9 cellular contexts compared by ENCODE assay signal in the genomic region with DNA sequence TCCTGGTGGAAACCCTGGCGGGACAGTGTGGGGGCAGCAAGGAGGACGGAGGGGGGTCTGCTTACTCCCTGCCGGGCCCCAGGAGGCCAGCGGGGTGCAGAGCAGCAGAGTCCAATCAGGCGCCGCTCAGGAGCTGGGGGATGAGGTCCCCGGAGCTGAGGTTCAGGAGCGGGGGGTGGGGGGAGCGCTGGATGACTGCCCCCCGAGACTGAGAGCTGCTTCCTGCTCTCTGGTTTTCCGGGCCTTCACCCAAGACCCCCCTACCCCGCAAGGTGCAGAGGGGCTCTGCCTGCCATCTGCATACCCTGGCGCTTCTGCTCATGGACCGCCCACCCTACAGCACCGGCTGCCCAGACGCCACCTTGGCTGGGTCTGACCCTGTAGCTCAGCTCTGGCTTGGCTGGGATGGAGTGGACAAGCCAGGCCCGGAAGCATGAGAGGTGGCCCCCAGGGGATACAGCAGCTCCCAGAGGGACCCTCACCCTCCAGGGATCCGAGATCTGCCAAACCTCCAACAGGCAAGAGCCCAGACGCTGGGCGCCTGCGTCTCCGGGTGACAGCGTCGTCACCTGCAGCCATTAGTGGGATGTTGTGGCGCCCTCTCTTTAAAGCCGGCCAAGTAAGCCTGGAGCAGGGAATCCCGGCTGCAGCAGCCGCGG. TPM values are rescaled to one million over a fixed set of nuclear protein-coding genes. Genes with fewer than 3 reads are reported as not detected.
DNase-seq lines count a peak whose midpoint lies in the region; ATAC-seq, FAIRE-seq and TF ChIP-seq lines count a peak whose summit lies in the region.
"Had no signal": no experiment of that assay in that cellular context is flagged by ENCODE, and none has a peak within 500 bp of the region (broad histone marks: within the 10 kb centered on the region; RNA-seq: fewer than 3 reads in every experiment).

No MANE protein-coding gene starts in this region.

- no peak for FAIRE-seq in bronchial epithelial cell (lab: Jason Lieb, UNC)
- no peak for FAIRE-seq in urothelium cell line (lab: Jason Lieb, UNC)

- peak overlapping the region; percentile 29 for H3K4me3 ChIP-seq in bronchial epithelial cell (ENCODE audit: low read depth, low read length)

- ATAC-seq in memory B cell (ENCODE audit: low read depth) (no peak), GM18870 (IDR thresholded peaks at IDR 0.05; ENCODE audit: unreplicated experiment) (no peak)

- peaks cover 8% of the 10 kb centered on the region for H3K27me3 ChIP-seq in bronchial epithelial cell (ENCODE audit: control insufficient read depth, insufficient read depth, low read length)

- H3K9me3 Mint-ChIP-seq in memory B cell = no peaks in the 10 kb centered on the region

- H3K27me3 Mint-ChIP-seq in memory B cell = peaks cover 10% of the 10 kb centered on the region

- H3K36me3 ChIP-seq in bronchial epithelial cell (ENCODE audit: control insufficient read depth, insufficient read depth, low read length) = no peaks in the 10 kb centered on the region

- H3K4me3 Mint-ChIP-seq in memory B cell = peak overlapping the region; percentile 32

- DNase-seq in NCI-H748 (lab: John Stamatoyannopoulos, UW; ENCODE audit: unreplicated experiment) (peak; percentile 27), NCI-H748 treated with DMSO at 0.1 percent for 48 hours (lab: John Stamatoyannopoulos, UW) (no peak), bronchial epithelial cell (ENCODE audit: low read depth) (no peak), memory B cell (ENCODE audit: low spot score in 2 of 2) (no peak), urothelium cell line (ENCODE audit: low spot score) (no peak), COLO668 (lab: John Stamatoyannopoulos, UW; ENCODE audit: unreplicated experiment) (no peak)
- DNase-seq: cortex of kidney had no signal

- H3K27ac ChIP-seq in temporal lobe (ENCODE audit: low read depth, low read length) = peak overlapping the region; percentile 36

- peaks cover 3% of the 10 kb centered on the region for H3K4me1 Mint-ChIP-seq in memory B cell

- no peaks in the 10 kb centered on the region for H3K36me3 Mint-ChIP-seq in memory B cell

- TF ChIP-seq CTCF in bronchial epithelial cell (IDR thresholded peaks at IDR 0.05; ENCODE audit: insufficient read depth, low read length, severe bottlenecking) = no peak

- H3K27ac Mint-ChIP-seq in memory B cell = no peak overlapping the region

RNA-seq across cellular contexts. Expression of a gene that starts 0.9 kb away (rescaled TPM):
- total RNA-seq in bronchial epithelial cell (under 0.01 TPM in 2 replicates), temporal lobe (9.8 TPM)

Comparison
In these comparisons a context has a peak if more than half of its experiments do, and no peak if none do; other contexts are left out.
1. RNA of a gene that starts 0.9 kb away (total RNA-seq): 9.8 TPM in temporal lobe (single experiment); under 0.01 TPM in bronchial epithelial cell; every median in the first group is over 10 times any median in the second.